ENCODE assay signal across 12 cellular contexts in the genomic region with DNA sequence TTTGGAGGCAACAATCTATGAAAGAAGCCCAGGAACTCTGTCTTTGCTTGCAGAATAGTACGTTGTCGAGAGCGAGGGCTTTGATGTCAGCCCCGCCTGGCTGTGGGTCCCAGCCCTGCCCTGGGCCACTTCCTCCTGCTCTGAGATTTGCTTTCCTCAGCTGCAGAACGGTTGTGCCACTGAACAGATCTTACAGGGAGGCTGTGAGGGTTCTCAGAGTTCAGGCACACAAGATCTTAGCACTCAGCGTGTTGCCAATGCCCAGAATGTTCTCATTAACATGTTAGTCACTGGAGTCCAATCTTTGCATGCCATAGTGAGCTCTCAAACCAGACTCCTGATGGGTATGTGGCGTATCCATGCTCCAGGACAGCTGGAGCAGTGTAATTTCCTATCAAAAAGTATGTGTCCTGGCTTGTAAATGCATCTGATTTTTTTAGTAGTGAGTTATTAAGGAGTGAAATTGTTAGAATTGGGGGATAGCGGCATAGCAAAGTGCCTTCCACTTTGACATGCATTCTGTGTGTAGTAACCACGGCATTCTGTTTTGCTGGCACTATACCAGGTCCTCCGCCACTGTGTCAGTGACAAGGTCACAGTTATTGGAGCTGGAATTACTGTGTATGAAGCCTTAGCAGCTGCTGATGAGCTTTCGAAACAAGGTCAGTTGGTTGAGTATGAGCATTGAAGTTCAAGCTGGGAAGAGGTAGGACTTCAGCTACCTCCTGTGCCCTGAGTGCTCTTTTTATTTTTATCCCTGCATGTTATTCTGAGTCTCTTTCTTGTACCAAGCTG. TPM values are rescaled to one million over a fixed set of nuclear protein-coding genes. Genes with fewer than 3 reads are reported as not detected.
DNase-seq lines count a peak whose midpoint lies in the region; ATAC-seq and TF ChIP-seq lines count a peak whose summit lies in the region.
"Had no signal": no experiment of that assay in that cellular context is flagged by ENCODE, and none has a peak within 500 bp of the region (broad histone marks: within the 10 kb centered on the region; RNA-seq: fewer than 3 reads in every experiment).

No MANE protein-coding gene starts in this region.

- DNase-seq in Right ventricle myocardium inferior (ENCODE audit: missing footprints) (no peak), cardiac septum (ENCODE audit: low spot score) (no peak), heart left ventricle (peak in 1 of 5 donors; percentile 24), transverse colon (peak; percentile 22), superior temporal gyrus (ENCODE audit: extremely low spot score) (no peak)
- peak in 1 of 2 donors; percentile 25 for DNase-seq in activated T-cell treated with anti-CD3 and anti-CD28 coated beads, Interleukin-2, amount 50 U/mL, for 72 hours
- DNase-seq: hippocampal formation, NCI-H524 treated with DMSO at 0.1 percent for 48 hours, pancreas had no signal

- H3K9me3 Mint-ChIP-seq in activated T-cell treated with anti-CD3 and anti-CD28 coated beads, Interleukin-2, amount 50 U/mL, for 72 hours = no peaks in the 10 kb centered on the region

- intact Hi-C loops in Right ventricle myocardium inferior (cut with DNase I) (loop anchor here (5.0 kb wide), 1 partner anchor 205 kb away; no protein-coding TSS in a partner anchor), cardiac septum (cut with DNase I) (loop anchor here (5.0 kb wide), 1 partner anchor 205 kb away; no protein-coding TSS in a partner anchor), heart left ventricle (cut with DNase I) (no loop called here), transverse colon (cut with DNase I; ENCODE audit: low total_unique reads) (no loop called here)

- H3K4me1 ChIP-seq in heart left ventricle (peaks cover 0 to 31% (median 2%) of the 10 kb centered on the region in 12 donors), transverse colon (peaks cover 0 to 8% (median 0%) of the 10 kb centered on the region in 4 donors)
- H3K4me1 ChIP-seq: pancreas had no signal

- peaks cover 8% of the 10 kb centered on the region for H3K27me3 Mint-ChIP-seq in activated T-cell treated with anti-CD3 and anti-CD28 coated beads, Interleukin-2, amount 50 U/mL, for 72 hours (ENCODE audit: low read depth)

- H3K27ac Mint-ChIP-seq in activated T-cell treated with anti-CD3 and anti-CD28 coated beads, Interleukin-2, amount 50 U/mL, for 72 hours = no peak overlapping the region

- H3K9me3 ChIP-seq in heart left ventricle (no peaks in the 10 kb centered on the region), transverse colon (no peaks in the 10 kb centered on the region)
- H3K9me3 ChIP-seq: pancreas had no signal

- ATAC-seq in Right ventricle myocardium inferior (peak; percentile 68), heart left ventricle (peak; percentile 41 to 59 (median 56)), GM18505 (IDR thresholded peaks at IDR 0.05; ENCODE audit: unreplicated experiment) (no peak), GM18858 (IDR thresholded peaks at IDR 0.05; ENCODE audit: unreplicated experiment) (no peak)
- ATAC-seq in activated T-cell treated with anti-CD3 and anti-CD28 coated beads, Interleukin-2, amount 50 U/mL, for 72 hours (replicated peaks in 1 of 2) = peak; percentile 69 to 80

- peak overlapping the region in 9 of 12 donors; percentile 29 to 75 (median 59) for H3K27ac ChIP-seq in heart left ventricle
- H3K27ac ChIP-seq in transverse colon = no peak overlapping the region
- H3K27ac ChIP-seq: C4-2B, pancreas had no signal

- H3K27me3 ChIP-seq in heart left ventricle (peaks cover 0 to 13% (median 0%) of the 10 kb centered on the region in 9 donors), transverse colon (peaks cover 4% of the 10 kb centered on the region)

- peaks cover 29% of the 10 kb centered on the region for H3K4me1 Mint-ChIP-seq in activated T-cell treated with anti-CD3 and anti-CD28 coated beads, Interleukin-2, amount 50 U/mL, for 72 hours (ENCODE audit: low read depth)

- TF ChIP-seq EP300 in transverse colon (IDR thresholded peaks at IDR 0.05; ENCODE audit: low read depth) = no peak

- 21 to 42% (median 31%) methylated on average over 11 of the region's 11 CpGs for WGBS in heart left ventricle, 4 donors
- 20 to 45% methylated on average over 2 to 11 of the region's 11 CpGs for WGBS in transverse colon (ENCODE audit: low coverage in 1 of 2), 2 donors

- H3K4me3 Mint-ChIP-seq in activated T-cell treated with anti-CD3 and anti-CD28 coated beads, Interleukin-2, amount 50 U/mL, for 72 hours = peak overlapping the region; percentile 42 to 77

- in situ Hi-C loops in transverse colon (cut with MboI; ENCODE audit: low pct_ligation_motif_present in 1 of 4, low pct_unique_long_range_greater_than_20kb in 1 of 4, low sequenced_read_pairs in 3 of 4) = no loop called here

- H3K36me3 ChIP-seq in heart left ventricle (no peaks in the 10 kb centered on the region), transverse colon (no peaks in the 10 kb centered on the region)
- H3K36me3 ChIP-seq: pancreas had no signal

- no peak for TF ChIP-seq CTCF in heart left ventricle (IDR thresholded peaks at IDR 0.05)
- no peak for TF ChIP-seq CTCF in transverse colon (IDR thresholded peaks at IDR 0.05)

- TF ChIP-seq POLR2A in heart left ventricle (IDR thresholded peaks at IDR 0.05) = no peak
- no peak for TF ChIP-seq POLR2A in transverse colon (IDR thresholded peaks at IDR 0.05)
- no peak for TF ChIP-seq POLR2A in GM18505 (IDR thresholded peaks at IDR 0.05; ENCODE audit: borderline replicate concordance, extremely low read depth, insufficient read depth, insufficient read length)

- no peak overlapping the region for H3K4me3 ChIP-seq in heart left ventricle
- H3K4me3 ChIP-seq in transverse colon = no peak overlapping the region
- H3K4me3 ChIP-seq: pancreas had no signal

- no peaks in the 10 kb centered on the region for H3K36me3 Mint-ChIP-seq in activated T-cell treated with anti-CD3 and anti-CD28 coated beads, Interleukin-2, amount 50 U/mL, for 72 hours (ENCODE audit: insufficient read depth in 2 of 2)

RNA-seq across cellular contexts. Expression of a gene that starts 31.6 kb away (rescaled TPM):
- total RNA-seq in Right ventricle myocardium inferior = 13.0 TPM
- 3.2 TPM for total RNA-seq in cardiac septum
- total RNA-seq in activated T-cell treated with anti-CD3 and anti-CD28 coated beads, Interleukin-2, amount 50 U/mL, for 72 hours = under 1 TPM; 0.65 to 0.74 TPM
- 10 to 100 TPM in 2 of 9 donors, 1 to 10 TPM in 7; 2.0 to 13.4 (median 7.7) TPM for total RNA-seq in heart left ventricle
- polyA plus RNA-seq in heart left ventricle = 10 to 100 TPM in 1 of 2 donors, 1 to 10 TPM in 1; 2.9 to 10.2 TPM
- total RNA-seq in transverse colon = not detected
- total RNA-seq: pancreas had no signal
- polyA plus RNA-seq: pancreas had no signal

RNA-seq across cellular contexts. Expression of a gene that starts 32.3 kb away (rescaled TPM):
- total RNA-seq in Right ventricle myocardium inferior (not detected), cardiac septum (not detected), heart left ventricle (not detected), transverse colon (not detected)
- total RNA-seq in activated T-cell treated with anti-CD3 and anti-CD28 coated beads, Interleukin-2, amount 50 U/mL, for 72 hours = not detected
- polyA plus RNA-seq in heart left ventricle = not detected
- total RNA-seq: pancreas had no signal
- polyA plus RNA-seq: pancreas had no signal

RNA-seq across cellular contexts. Expression of a gene that starts 47.2 kb away (rescaled TPM):
- total RNA-seq in Right ventricle myocardium inferior = 253 TPM
- 347 TPM for total RNA-seq in cardiac septum
- 100 to 1,000 TPM; 755 to 777 TPM for total RNA-seq in activated T-cell treated with anti-CD3 and anti-CD28 coated beads, Interleukin-2, amount 50 U/mL, for 72 hours
- 100 to 1,000 TPM; 155 to 465 (median 234) TPM for total RNA-seq in heart left ventricle
- polyA plus RNA-seq in heart left ventricle = 100 to 1,000 TPM; 226 to 274 TPM
- 1,000 to 10,000 TPM in 2 of 4 donors, 100 to 1,000 TPM in 2; 632 to 3,163 (median 1,262) TPM for total RNA-seq in transverse colon

RNA-seq across cellular contexts. Expression of a gene that starts 51.9 kb away (rescaled TPM):
- total RNA-seq in Right ventricle myocardium inferior (51.1 TPM), cardiac septum (66.2 TPM), heart left ventricle (10 to 100 TPM; 37.6 to 76.8 (median 52.8) TPM), transverse colon (10 to 100 TPM; 27.3 to 89.8 (median 55.5) TPM)
- 10 to 100 TPM; 91.0 to 92.9 TPM for total RNA-seq in activated T-cell treated with anti-CD3 and anti-CD28 coated beads, Interleukin-2, amount 50 U/mL, for 72 hours
- 100 to 1,000 TPM in 1 of 2 donors, 10 to 100 TPM in 1; 71.9 to 152 TPM for polyA plus RNA-seq in heart left ventricle

Comparison
In these comparisons a context has a peak if more than half of its experiments do, and no peak if none do; other contexts are left out.
1. intact Hi-C loops: an anchor here in Right ventricle myocardium inferior (5.0 kb wide) and cardiac septum (5.0 kb wide); none called in heart left ventricle and transverse colon.
2. ATAC-seq: peak in Right ventricle myocardium inferior (single experiment), activated T-cell treated with anti-CD3 and anti-CD28 coated beads, Interleukin-2, amount 50 U/mL, for 72 hours (2 of 2) and heart left ventricle (4 of 4); none in GM18505 (single experiment) and GM18858 (single experiment).
3. H3K27ac ChIP-seq: peak in heart left ventricle (9 of 12); none in transverse colon (0 of 4).